Comparison of ENCODE assay signal across 17 cellular contexts in genomic region chr22:46830841-46831240, GRCh38.
DNase-seq lines count a peak whose midpoint lies in the region; TF ChIP-seq lines count a peak whose summit lies in the region.
"Had no signal": no experiment of that assay in that cellular context is flagged by ENCODE, and none has a peak within 500 bp of the region (broad histone marks: within the 10 kb centered on the region; RNA-seq: fewer than 3 reads in every experiment).

No MANE protein-coding gene starts in this region.

- TF ChIP-seq POLR2A in esophagus squamous epithelium (IDR thresholded peaks at IDR 0.05) = no peak

- H3K9me3 Mint-ChIP-seq in CD14-positive monocyte = peaks cover 12 to 18% (median 16%) of the 10 kb centered on the region in 7 donors
- H3K9me3 Mint-ChIP-seq in activated CD4-positive, alpha-beta T cell treated with anti-CD3 and anti-CD28 coated beads, Interleukin-2, amount 10 ng/mL, durations not matched to agents 24 days and 14 days = peaks cover 15% of the 10 kb centered on the region

- 64 to 80% methylated on average over 7 to 8 of the region's 8 CpGs for WGBS in esophagus squamous epithelium, 2 donors

- intact Hi-C loops in esophagus squamous epithelium (cut with DNase I) (no loop called here), CD14-positive monocyte (cut with micrococcal nuclease) (no loop called here)
- intact Hi-C loops in activated CD4-positive, alpha-beta T cell treated with anti-CD3 and anti-CD28 coated beads, Interleukin-2, amount 10 ng/mL, durations not matched to agents 24 days and 14 days (cut with micrococcal nuclease) = no loop called here

- H3K4me1 Mint-ChIP-seq in CD14-positive monocyte = peaks cover 27% of the 10 kb centered on the region
- H3K4me1 Mint-ChIP-seq in activated CD4-positive, alpha-beta T cell treated with anti-CD3 and anti-CD28 coated beads, Interleukin-2, amount 10 ng/mL, durations not matched to agents 24 days and 14 days = peaks cover 4% of the 10 kb centered on the region

- H3K4me3 ChIP-seq in SJSA1 = no peak overlapping the region
- no peak overlapping the region for H3K4me3 ChIP-seq in esophagus squamous epithelium
- H3K4me3 ChIP-seq in skin epidermis = no peak overlapping the region
- H3K4me3 ChIP-seq: GM12878, lung, thoracic aorta had no signal

- no peak overlapping the region for H3K4me3 Mint-ChIP-seq in CD14-positive monocyte
- no peak overlapping the region for H3K4me3 Mint-ChIP-seq in activated CD4-positive, alpha-beta T cell treated with anti-CD3 and anti-CD28 coated beads, Interleukin-2, amount 10 ng/mL, durations not matched to agents 24 days and 14 days
- H3K4me3 Mint-ChIP-seq: activated naive CD8-positive, alpha-beta T cell had no signal

- no peaks in the 10 kb centered on the region for H3K27me3 Mint-ChIP-seq in CD14-positive monocyte (ENCODE audit: low read depth in 3 of 3)
- H3K27me3 Mint-ChIP-seq in activated CD4-positive, alpha-beta T cell treated with anti-CD3 and anti-CD28 coated beads, Interleukin-2, amount 10 ng/mL, durations not matched to agents 24 days and 14 days = no peaks in the 10 kb centered on the region
- H3K27me3 Mint-ChIP-seq: activated naive CD8-positive, alpha-beta T cell had no signal

- H3K36me3 ChIP-seq in SJSA1 (no peaks in the 10 kb centered on the region), esophagus squamous epithelium (peaks cover 0 to 28% (median 0%) of the 10 kb centered on the region in 3 donors)
- H3K36me3 ChIP-seq: thoracic aorta had no signal

- H3K4me1 ChIP-seq in SJSA1 (replicated peaks) (peaks cover 43% of the 10 kb centered on the region), esophagus squamous epithelium (peaks cover 15 to 31% (median 29%) of the 10 kb centered on the region in 3 donors)

- no peaks in the 10 kb centered on the region for H3K27me3 ChIP-seq in SJSA1 (replicated peaks)
- no peaks in the 10 kb centered on the region for H3K27me3 ChIP-seq in esophagus squamous epithelium

- H3K27ac Mint-ChIP-seq in CD14-positive monocyte = peak overlapping the region in 3 of 7 donors; percentile 9 to 65 (median 11)
- no peak overlapping the region for H3K27ac Mint-ChIP-seq in activated CD4-positive, alpha-beta T cell treated with anti-CD3 and anti-CD28 coated beads, Interleukin-2, amount 10 ng/mL, durations not matched to agents 24 days and 14 days
- H3K27ac Mint-ChIP-seq: activated naive CD8-positive, alpha-beta T cell had no signal

- peak; percentile 48 for DNase-seq in Daoy (ENCODE audit: low read depth)
- DNase-seq in SJSA1 (ENCODE audit: low read depth in 1 of 2, low spot score in 2 of 2) = no peak
- DNase-seq in esophagus squamous epithelium (lab: John Stamatoyannopoulos, UW) = no peak
- DNase-seq in CD14-positive monocyte (ENCODE audit: low spot score) = no peak
- no peak for DNase-seq in activated CD4-positive, alpha-beta T cell treated with anti-CD3 and anti-CD28 coated beads, Interleukin-2, amount 10 ng/mL, durations not matched to agents 24 days and 14 days
- no peak for DNase-seq in NCI-H2196 treated with DMSO at 0.1 percent for 48 hours (lab: John Stamatoyannopoulos, UW; ENCODE audit: unreplicated experiment)
- DNase-seq in NCI-H69 (lab: John Stamatoyannopoulos, UW) = no peak
- DNase-seq: activated CD4-positive, CD25-positive, alpha-beta regulatory T cell; activated CD8-positive, alpha-beta memory T cell treated with anti-CD3 and anti-CD28 coated beads, Interleukin-2, amount 50 U/mL, for 4 hours; DND-41; NCI-H2171; NK-92 treated with Interleukin-12 subunit alpha and Interleukin-12 subunit beta, amount 100 ng/mL, for 24 hours had no signal

- H3K9me3 ChIP-seq in SJSA1 (replicated peaks) = peaks cover 2% of the 10 kb centered on the region; the same call in 1 of the 2 replicates
- H3K9me3 ChIP-seq in esophagus squamous epithelium = peaks cover 0 to 14% (median 12%) of the 10 kb centered on the region in 3 donors

- H3K27ac ChIP-seq in SJSA1 (peak overlapping the region; percentile 89), esophagus squamous epithelium (peak overlapping the region in 3 of 4 donors; percentile 25 to 69 (median 65)), skin epidermis (peak overlapping the region in 15 of 21 experiments; percentile 4 to 84 (median 70))

- TF ChIP-seq CTCF in esophagus squamous epithelium (IDR thresholded peaks at IDR 0.05) (no peak), CD14-positive monocyte (IDR thresholded peaks at IDR 0.05) (no peak)

- H3K36me3 Mint-ChIP-seq in CD14-positive monocyte = peaks cover 63 to 65% of the 10 kb centered on the region in 2 donors
- H3K36me3 Mint-ChIP-seq in activated CD4-positive, alpha-beta T cell treated with anti-CD3 and anti-CD28 coated beads, Interleukin-2, amount 10 ng/mL, durations not matched to agents 24 days and 14 days (ENCODE audit: low read depth) = peaks cover 74% of the 10 kb centered on the region
